11 cellular contexts compared by ENCODE assay signal in genomic region chr5:93359958-93360305, GRCh38.
DNase-seq lines count a peak whose midpoint lies in the region; ATAC-seq and TF ChIP-seq lines count a peak whose summit lies in the region.
"Had no signal": no experiment of that assay in that cellular context is flagged by ENCODE, and none has a peak within 500 bp of the region (broad histone marks: within the 10 kb centered on the region; RNA-seq: fewer than 3 reads in every experiment).

No MANE protein-coding gene starts in this region.

- H3K9me3 ChIP-seq in PC-3 (ENCODE audit: low read length) (no peaks in the 10 kb centered on the region), right lobe of liver (no peaks in the 10 kb centered on the region), subcutaneous abdominal adipose tissue (ENCODE audit: control insufficient read depth in 5 of 5, low read length in 5 of 5) (no peaks in the 10 kb centered on the region)

- H4K20me1 ChIP-seq in PC-3 (ENCODE audit: low read length): no peaks in the 10 kb centered on the region
- H4K20me1 ChIP-seq: BLaER1 treated with 17β-estradiol and CSF1 and Interleukin-3, amounts not matched to agents 10 nM and 100 nM had no signal

- peak overlapping the region; percentile 69 for H3K4me2 ChIP-seq in PC-3 (ENCODE audit: low read length)

- peak; percentile 3 for ATAC-seq in PC-3
- ATAC-seq in right lobe of liver: no peak
- no peak for ATAC-seq in GM21529 (IDR thresholded peaks at IDR 0.05; ENCODE audit: unreplicated experiment)
- no peak for ATAC-seq in GM21717 (IDR thresholded peaks at IDR 0.05; ENCODE audit: unreplicated experiment)
- ATAC-seq: activated T-cell treated with anti-CD3 and anti-CD28 coated beads, Interleukin-2, amount 50 U/mL, for 72 hours had no signal

- no peaks in the 10 kb centered on the region for H3K9me2 ChIP-seq in PC-3 (replicated peaks; ENCODE audit: low read length)

- BruUV-seq in PC-3 (replicated peaks; lab: Mats Ljungman, UMichigan): TSS peak; percentile 84

- intact Hi-C loops in PC-3 (cut with micrococcal nuclease) (loop anchor here (1.0 to 5.0 kb wide), 8 partner anchors 83 to 283 kb away; partner anchors contain the start of gene NR2F1), right lobe of liver (cut with DNase I) (no loop called here)

- H3K27ac ChIP-seq in PC-3 (ENCODE audit: low read length): peak overlapping the region; percentile 78
- peak overlapping the region; percentile 12 to 32 (median 29) for H3K27ac ChIP-seq in right lobe of liver
- H3K27ac ChIP-seq in subcutaneous abdominal adipose tissue (ENCODE audit: low read depth, low read length): peak overlapping the region; percentile 39
- H3K27ac ChIP-seq: BLaER1 treated with 17β-estradiol and CSF1 and Interleukin-3, amounts not matched to agents 10 nM and 100 nM had no signal

- 29% methylated on average over 5 of the region's 5 CpGs for WGBS in right lobe of liver (ENCODE audit: insufficient coverage, low coverage, low lambda C conversion rate, missing lambda C conversion rate)

- H2AFZ ChIP-seq in PC-3 (ENCODE audit: low read length): peak overlapping the region; percentile 11

- no peak for DNase-seq in PC-3
- peak; percentile 60 for DNase-seq in choroid plexus epithelial cell (ENCODE audit: low read depth)
- DNase-seq in right lobe of liver: peak in 1 of 3 donors; percentile 24
- DNase-seq in AG08396 (ENCODE audit: low spot score): no peak
- DNase-seq: activated naive CD8-positive, alpha-beta T cell treated with anti-CD3 and anti-CD28 coated beads, Interleukin-2, amount 10 ng/mL, durations not matched to agents 7 days and 5 days; activated T-cell treated with anti-CD3 and anti-CD28 coated beads, Interleukin-2, amount 50 U/mL, for 72 hours; head of caudate nucleus had no signal

- H3K27me3 ChIP-seq in PC-3 (ENCODE audit: low read length): no peaks in the 10 kb centered on the region
- H3K27me3 ChIP-seq in right lobe of liver: no peaks in the 10 kb centered on the region
- H3K27me3 ChIP-seq in subcutaneous abdominal adipose tissue (ENCODE audit: control insufficient read depth in 5 of 5, insufficient read depth in 4 of 5, low read length in 5 of 5): no peaks in the 10 kb centered on the region

- CTCF ChIA-PET in PC-3 (lab: Charles Lee): no interaction called here

- peaks cover 28% of the 10 kb centered on the region for H3F3A ChIP-seq in PC-3 (ENCODE audit: low read length, unreplicated experiment)

- H3K4me1 ChIP-seq in PC-3 (ENCODE audit: insufficient read depth, low read length) (peaks cover 58% of the 10 kb centered on the region), right lobe of liver (no peaks in the 10 kb centered on the region), subcutaneous abdominal adipose tissue (ENCODE audit: control insufficient read depth in 5 of 5, insufficient read depth in 5 of 5, low read length in 5 of 5) (peaks cover 0 to 16% (median 3%) of the 10 kb centered on the region in 5 donors)

- no peaks in the 10 kb centered on the region for H3K79me2 ChIP-seq in PC-3 (ENCODE audit: low read length)

- TF ChIP-seq CTCF in PC-3 (conservative IDR thresholded peaks at IDR 0.05; ENCODE audit: low read depth, low read length) (no peak), choroid plexus epithelial cell (conservative IDR thresholded peaks at IDR 0.05; ENCODE audit: low read depth, low read length) (no peak), right lobe of liver (IDR thresholded peaks at IDR 0.05) (no peak)

- H3K9ac ChIP-seq in PC-3 (ENCODE audit: low read length) (peak overlapping the region; percentile 34), subcutaneous abdominal adipose tissue (ENCODE audit: low read length in 5 of 5) (no peak overlapping the region)
- H3K9ac ChIP-seq: BLaER1 treated with 17β-estradiol and CSF1 and Interleukin-3, amounts not matched to agents 10 nM and 100 nM had no signal

- TF ChIP-seq POLR2A in right lobe of liver (IDR thresholded peaks at IDR 0.05): no peak

- H3K36me3 ChIP-seq in PC-3 (ENCODE audit: low read depth, low read length) (no peaks in the 10 kb centered on the region), right lobe of liver (no peaks in the 10 kb centered on the region), subcutaneous abdominal adipose tissue (ENCODE audit: control insufficient read depth in 5 of 5, insufficient read depth in 5 of 5, low read length in 5 of 5) (no peaks in the 10 kb centered on the region)
- H3K36me3 ChIP-seq: BLaER1 treated with 17β-estradiol and CSF1 and Interleukin-3, amounts not matched to agents 10 nM and 100 nM had no signal

- H3K4me3 ChIP-seq in PC-3 (ENCODE audit: low read length) (peak overlapping the region; percentile 40), choroid plexus epithelial cell (ENCODE audit: low read depth, low read length) (peak overlapping the region; percentile 30), right lobe of liver (peak overlapping the region in 1 of 3 donors; percentile 15), subcutaneous abdominal adipose tissue (ENCODE audit: low read depth in 1 of 5, low read length in 5 of 5) (no peak overlapping the region)
- H3K4me3 ChIP-seq: BLaER1 treated with 17β-estradiol and CSF1 and Interleukin-3, amounts not matched to agents 10 nM and 100 nM had no signal

- POLR2A ChIA-PET in PC-3 (lab: Charles Lee; ENCODE audit: unreplicated experiment): interaction anchor here (0.6 kb wide), 1 partner anchor 13 kb away, joined by 3 read pairs; no protein-coding TSS in a partner anchor

Comparison
In these comparisons a context has a peak if more than half of its experiments do, and no peak if none do; other contexts are left out.
1. H3K4me3 ChIP-seq: peak in PC-3 (single experiment) and choroid plexus epithelial cell (single experiment); none in subcutaneous abdominal adipose tissue (0 of 5).
2. Peak in every context shown above with its lines, with median percentiles within 50 percentile points of each other: H3K27ac ChIP-seq.